ENCODE assay signal across 8 cellular contexts in the genomic region with DNA sequence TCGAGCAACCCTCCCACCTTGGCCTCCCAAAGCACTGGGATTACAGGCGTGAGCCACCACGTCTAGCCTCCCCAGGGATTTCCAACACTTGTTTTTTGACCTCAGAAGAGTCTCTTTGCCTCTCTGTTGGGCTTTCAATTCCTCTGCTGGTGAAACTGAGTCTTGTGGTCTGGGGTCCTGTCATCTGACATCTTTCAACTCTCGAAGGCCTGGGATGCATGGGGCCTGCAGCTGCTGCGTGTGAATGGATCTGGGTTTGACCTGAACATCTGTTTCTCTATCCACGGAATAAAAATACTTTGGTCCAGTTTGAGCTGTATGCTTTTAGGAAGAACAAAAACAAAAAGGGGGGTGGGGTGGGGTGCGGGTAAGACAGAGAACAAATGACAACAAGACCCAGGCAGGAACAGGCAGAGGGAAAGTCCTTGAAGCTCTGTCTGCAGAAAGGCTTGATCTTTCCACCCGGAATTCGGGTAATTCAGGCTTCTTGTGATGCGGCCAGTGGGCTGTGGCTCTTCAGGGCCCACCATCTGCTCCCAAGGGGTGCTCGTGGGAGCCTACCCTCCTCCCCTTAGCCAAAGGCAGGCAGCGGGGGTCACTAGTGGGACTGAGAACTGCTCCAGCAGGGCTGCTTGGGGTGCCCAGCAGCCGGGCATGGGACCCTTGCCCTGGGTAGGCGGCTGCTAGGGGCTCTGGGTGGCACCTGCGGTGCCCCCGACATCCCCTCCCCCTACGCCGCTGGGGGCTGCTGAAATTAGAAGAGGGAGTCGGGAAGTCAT.
DNase-seq lines count a peak whose midpoint lies in the region; ATAC-seq and TF ChIP-seq lines count a peak whose summit lies in the region.

No MANE protein-coding gene starts in this region.

- H3K4me3 ChIP-seq in CD4-positive, alpha-beta memory T cell (ENCODE audit: low read length in 2 of 2), result peak overlapping the region in 1 of 2 donors; percentile 38
- H3K4me3 ChIP-seq in SJSA1 (no peak overlapping the region), lung (peak overlapping the region; percentile 3)

- no peaks in the 10 kb centered on the region for H3K36me3 Mint-ChIP-seq in CD4-positive, alpha-beta memory T cell

- H3K36me3 ChIP-seq in CD4-positive, alpha-beta memory T cell (ENCODE audit: insufficient read depth, low read length), result no peaks in the 10 kb centered on the region
- H3K36me3 ChIP-seq in SJSA1 (no peaks in the 10 kb centered on the region), lung (ENCODE audit: control insufficient read depth in 2 of 2, insufficient read depth in 2 of 2, low read length in 2 of 2) (no peaks in the 10 kb centered on the region)

- H3K27ac Mint-ChIP-seq in CD4-positive, alpha-beta memory T cell, result peak overlapping the region; percentile 24 to 74 (median 47)

- H3K9me3 ChIP-seq in CD4-positive, alpha-beta memory T cell (ENCODE audit: control insufficient read depth in 1 of 2, low read length in 2 of 2), result no peaks in the 10 kb centered on the region
- H3K9me3 ChIP-seq in SJSA1 (replicated peaks), result no peaks in the 10 kb centered on the region
- no peaks in the 10 kb centered on the region for H3K9me3 ChIP-seq in lung (ENCODE audit: control insufficient read depth in 2 of 2, insufficient read depth in 1 of 2, low read length in 1 of 2)

- H3K27me3 ChIP-seq in CD4-positive, alpha-beta memory T cell (ENCODE audit: insufficient read depth, low read length), result no peaks in the 10 kb centered on the region
- no peaks in the 10 kb centered on the region for H3K27me3 ChIP-seq in SJSA1 (replicated peaks)
- H3K27me3 ChIP-seq in lung (ENCODE audit: control insufficient read depth, insufficient read depth), result no peaks in the 10 kb centered on the region

- H3K9me3 Mint-ChIP-seq in CD4-positive, alpha-beta memory T cell, result peaks cover 0 to 1% (median 0%) of the 10 kb centered on the region in 8 donors

- H3K4me1 Mint-ChIP-seq in CD4-positive, alpha-beta memory T cell, result peaks cover 18 to 44% (median 30%) of the 10 kb centered on the region in 4 donors

- DNase-seq in CD4-positive, alpha-beta memory T cell, result no peak
- DNase-seq in SJSA1 (ENCODE audit: low read depth in 1 of 2, low spot score in 2 of 2) (no peak), lung (ENCODE audit: low spot score) (no peak), hepatic stellate cell (ENCODE audit: low spot score) (no peak), cerebellar nuclear complex (lab: John Stamatoyannopoulos, UW) (no peak)
- DNase-seq in activated effector memory CD4-positive, alpha-beta T cell treated with anti-CD3 and anti-CD28 coated beads, Interleukin-2, amount 50 U/mL, for 16 hours, result no peak

- POLR2A ChIA-PET in CD4-positive, alpha-beta memory T cell (lab: Charles Lee; ENCODE audit: partially characterized antibody), result interaction anchor here (1.2 to 2.1 kb wide), 2 partner anchors 85 to 88 kb away, joined by 3 to 8 read pairs; a partner anchor contains a TSS

- intact Hi-C loops in CD4-positive, alpha-beta memory T cell (cut with micrococcal nuclease), result loop anchor here (1.0 to 10.0 kb wide), 3 partner anchors 86 to 376 kb away; a partner anchor contains a TSS

- TF ChIP-seq CTCF in lung (IDR thresholded peaks at IDR 0.05; ENCODE audit: control extremely low read depth, extremely low read depth), result no peak

- peaks cover 21% of the 10 kb centered on the region for H3K4me1 ChIP-seq in CD4-positive, alpha-beta memory T cell (ENCODE audit: insufficient read depth, low read length)
- peaks cover 67% of the 10 kb centered on the region for H3K4me1 ChIP-seq in SJSA1 (replicated peaks)
- H3K4me1 ChIP-seq in lung (ENCODE audit: control insufficient read depth in 2 of 2, insufficient read depth in 2 of 2, low read length in 2 of 2), result peaks cover 0 to 26% of the 10 kb centered on the region in 2 donors

- H3K27ac ChIP-seq in CD4-positive, alpha-beta memory T cell (ENCODE audit: low read depth, low read length), result peak overlapping the region; percentile 29
- H3K27ac ChIP-seq in SJSA1, result peak overlapping the region; percentile 96
- H3K27ac ChIP-seq in lung (ENCODE audit: low read depth in 1 of 2, low read length in 1 of 2), result peak overlapping the region in 1 of 2 donors; percentile 52

- CTCF ChIA-PET in CD4-positive, alpha-beta memory T cell (lab: Charles Lee; ENCODE audit: partially characterized antibody), result interaction anchor here (1.0 to 1.8 kb wide), 4 partner anchors 9 to 143 kb away, joined by 3 to 7 read pairs (median 4); no protein-coding TSS in a partner anchor

- WGBS in lung, 2 donors, result 49% methylated on average over 19 of the region's 19 CpGs

- ATAC-seq in GM21619 (IDR thresholded peaks at IDR 0.05; ENCODE audit: unreplicated experiment), result peak; percentile 8
- no peak for ATAC-seq in lung (ENCODE audit: insufficient read depth, low FRiP score)
- ATAC-seq in HG03135 (IDR thresholded peaks at IDR 0.05; ENCODE audit: unreplicated experiment), result no peak

- H3K4me3 Mint-ChIP-seq in CD4-positive, alpha-beta memory T cell, result peak overlapping the region; percentile 65 to 86 (median 79)

- no peaks in the 10 kb centered on the region for H3K27me3 Mint-ChIP-seq in CD4-positive, alpha-beta memory T cell
